8 cellular contexts compared by ENCODE assay signal in the genomic region with DNA sequence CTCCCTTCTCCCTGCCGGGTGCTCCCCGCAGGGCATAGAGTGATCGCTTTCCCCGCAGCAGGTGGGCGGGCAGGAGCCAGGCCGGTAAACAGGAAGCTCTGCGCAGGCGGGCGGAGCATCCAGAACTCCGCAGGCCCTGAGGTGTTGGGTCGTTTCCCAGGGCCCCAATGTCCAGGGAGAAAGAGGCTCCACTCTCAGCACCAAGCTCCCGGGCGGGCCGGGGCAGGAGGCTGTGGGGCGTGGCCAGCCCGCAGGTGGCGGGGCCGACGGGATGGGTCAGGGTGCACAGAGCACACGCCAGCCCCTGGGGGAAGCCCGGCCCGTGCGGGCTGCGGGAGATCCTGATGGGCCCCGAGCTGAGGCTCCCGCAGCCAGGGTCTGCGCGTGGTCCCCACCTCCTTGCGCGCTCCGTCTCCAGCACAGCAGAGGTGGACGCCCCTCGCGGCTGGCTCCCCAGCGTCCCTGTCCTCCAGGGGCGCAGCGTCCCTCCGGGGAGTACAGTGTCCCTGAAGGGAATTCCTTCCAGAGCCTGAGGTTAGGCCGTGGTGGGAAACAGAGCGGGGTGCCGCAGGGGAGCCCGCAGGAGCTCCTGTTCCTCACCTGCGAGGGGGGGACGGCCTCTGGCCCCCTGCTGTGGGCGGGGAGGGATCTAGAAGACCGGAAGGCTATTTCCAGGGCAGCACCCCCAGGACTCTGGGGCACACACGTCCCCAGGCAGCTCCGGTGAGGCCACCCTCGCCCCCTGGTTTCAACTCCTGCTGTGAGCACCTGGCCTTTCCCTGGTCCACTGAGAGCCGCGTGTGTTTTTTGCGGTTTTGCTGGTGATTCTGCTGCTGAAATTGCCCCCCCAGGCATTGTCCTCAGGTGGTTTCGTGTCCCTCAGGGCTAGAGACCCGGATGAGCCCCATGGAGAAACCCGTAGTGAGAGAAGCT. TPM values are rescaled to one million over a fixed set of nuclear protein-coding genes. Genes with fewer than 3 reads are reported as not detected.
A peak's percentile ranks its signal among the peaks of the same experiment; 100 is the strongest.
DNase-seq lines count a peak whose midpoint lies in the region; ATAC-seq and TF ChIP-seq lines count a peak whose summit lies in the region.

No MANE protein-coding gene starts in this region.

- H3K4me1 ChIP-seq in Peyer's patch, result peaks cover 0 to 20% (median 8%) of the 10 kb centered on the region in 4 donors
- H3K4me1 ChIP-seq in neuronal stem cell (ENCODE audit: control insufficient read depth in 2 of 2, insufficient read depth in 1 of 2, low read depth in 1 of 2, low read length in 2 of 2), result peaks cover 15 to 20% of the 10 kb centered on the region in 2 donors

- peak overlapping the region; percentile 92 for H2AK5ac ChIP-seq in neuronal stem cell (ENCODE audit: low read depth, low read length)

- no peak overlapping the region for H4K91ac ChIP-seq in neuronal stem cell (ENCODE audit: low read depth, low read length, poor library complexity)

- H3K23ac ChIP-seq in neuronal stem cell (ENCODE audit: low read depth, low read length, poor library complexity), result peak overlapping the region; percentile 99

- peak overlapping the region; percentile 90 for H3K18ac ChIP-seq in neuronal stem cell (ENCODE audit: low read length)

- H3K14ac ChIP-seq in neuronal stem cell (ENCODE audit: low read length), result peak overlapping the region; percentile 99

- no CpG with 5 or more reads among the region's 55 CpGs for WGBS in neuronal stem cell (ENCODE audit: extremely low coverage in 2 of 2, insufficient read length in 2 of 2, insufficient replicate concordance in 1 of 2), 2 donors

- H3K4me3 ChIP-seq in GM08714 (ENCODE audit: low read length) (peak overlapping the region; percentile 26; the same call in 1 of the 2 replicates), Peyer's patch (peak overlapping the region; percentile 37 to 48 (median 44)), neuronal stem cell (ENCODE audit: low read length in 2 of 2) (peak overlapping the region in 1 of 2 donors; percentile 36)

- H2BK12ac ChIP-seq in neuronal stem cell (ENCODE audit: low read length), result peak overlapping the region; percentile 84

- H3K27me3 ChIP-seq in Peyer's patch, result no peaks in the 10 kb centered on the region
- H3K27me3 ChIP-seq in neuronal stem cell (ENCODE audit: control insufficient read depth in 3 of 3, insufficient read depth in 3 of 3, low read depth in 1 of 3, low read length in 3 of 3), result no peaks in the 10 kb centered on the region

- peaks cover 38% of the 10 kb centered on the region for H3K79me1 ChIP-seq in neuronal stem cell (ENCODE audit: low read depth, low read length)

- H4K8ac ChIP-seq in neuronal stem cell (ENCODE audit: low read depth, low read length), result peak overlapping the region; percentile 17

- TF ChIP-seq CTCF in Peyer's patch (IDR thresholded peaks at IDR 0.05), result peak in 1 of 6 experiments; percentile 8

- H3K27ac ChIP-seq in Peyer's patch (peak overlapping the region; percentile 11 to 80 (median 52)), neuronal stem cell (replicated peaks; ENCODE audit: low read length) (no peak overlapping the region)

- no peak for ATAC-seq in GM21619 (IDR thresholded peaks at IDR 0.05; ENCODE audit: unreplicated experiment)

- peaks cover 0 to 4% (median 0%) of the 10 kb centered on the region in 4 donors for H3K9me3 ChIP-seq in Peyer's patch
- H3K9me3 ChIP-seq in neuronal stem cell (replicated peaks in 1 of 2; ENCODE audit: control insufficient read depth in 2 of 2, insufficient read depth in 1 of 2, low read depth in 1 of 2, low read length in 2 of 2), result peaks cover 6 to 15% of the 10 kb centered on the region in 2 donors

- H2BK15ac ChIP-seq in neuronal stem cell (ENCODE audit: low read length), result no peak overlapping the region

- peak overlapping the region; percentile 31 for H2BK120ac ChIP-seq in neuronal stem cell (ENCODE audit: low read depth, low read length)

- H3K4ac ChIP-seq in neuronal stem cell (ENCODE audit: low read length), result peak overlapping the region; percentile 89

- peak overlapping the region; percentile 82 for H2BK5ac ChIP-seq in neuronal stem cell (ENCODE audit: low read length)

- H3K9ac ChIP-seq in neuronal stem cell (ENCODE audit: low read depth, low read length, poor library complexity), result peak overlapping the region; percentile 77

- TF ChIP-seq POLR2A in Peyer's patch (IDR thresholded peaks at IDR 0.05), result no peak

- DNase-seq in Peyer's patch (peak; percentile 62 to 75 (median 73)), dermis blood vessel endothelial cell (peak; percentile 46), neuronal stem cell (ENCODE audit: low spot score) (no peak), SKM-1 (lab: John Stamatoyannopoulos, UW; ENCODE audit: unreplicated experiment) (no peak), SW 1271 (lab: John Stamatoyannopoulos, UW) (no peak), UCSD-AML1 (lab: John Stamatoyannopoulos, UW; ENCODE audit: unreplicated experiment) (no peak)

- no peak overlapping the region for H2AFZ ChIP-seq in neuronal stem cell (ENCODE audit: low read length)

- H3K36me3 ChIP-seq in Peyer's patch (peaks cover 0 to 6% (median 0%) of the 10 kb centered on the region in 3 donors), neuronal stem cell (replicated peaks in 1 of 2; ENCODE audit: control insufficient read depth in 2 of 2, insufficient read depth in 2 of 2, low read length in 2 of 2) (peaks cover 7 to 8% of the 10 kb centered on the region in 2 donors)

- H3K4me2 ChIP-seq in neuronal stem cell (ENCODE audit: insufficient read depth, low read length, poor library complexity, severe bottlenecking), result peak overlapping the region; percentile 40

RNA-seq across cellular contexts. Expression of gene PIP5K1C, which starts 12.2 kb away (rescaled TPM):
- total RNA-seq in Peyer's patch (10 to 100 TPM; 22.6 to 27.2 (median 26.1) TPM), dermis blood vessel endothelial cell (57.7 and 75.6 TPM in 2 replicates)
- 25.4 TPM for polyA plus RNA-seq in neuronal stem cell (2013, experiment 1 of 2)
- polyA plus RNA-seq in neuronal stem cell (2013, experiment 2 of 2), result 24.7 TPM

RNA-seq across cellular contexts. Expression of gene TJP3, which starts 20.1 kb away (rescaled TPM):
- total RNA-seq in Peyer's patch (100 to 1,000 TPM in 3 of 4 donors, 10 to 100 TPM in 1; 93.3 to 364 (median 286) TPM), dermis blood vessel endothelial cell (0.09 and 0.51 TPM in 2 replicates)
- polyA plus RNA-seq in neuronal stem cell (2013, experiment 1 of 2), result 23.4 TPM
- 21.0 TPM for polyA plus RNA-seq in neuronal stem cell (2013, experiment 2 of 2)

Comparison
In these comparisons a context has a peak if more than half of its experiments do, and no peak if none do; other contexts are left out.
1. DNase-seq: peak in Peyer's patch (3 of 3) and dermis blood vessel endothelial cell (single experiment); none in neuronal stem cell (single experiment), SKM-1 (single experiment), SW 1271 (0 of 2) and UCSD-AML1 (single experiment).
2. RNA of gene TJP3, which starts 20.1 kb away (total RNA-seq): 93.3 to 364 TPM in Peyer's patch; 0.09 to 0.51 TPM in dermis blood vessel endothelial cell; every median in the first group is over 10 times any median in the second.